ENCODE assay signal across 21 cellular contexts in the genomic region with DNA sequence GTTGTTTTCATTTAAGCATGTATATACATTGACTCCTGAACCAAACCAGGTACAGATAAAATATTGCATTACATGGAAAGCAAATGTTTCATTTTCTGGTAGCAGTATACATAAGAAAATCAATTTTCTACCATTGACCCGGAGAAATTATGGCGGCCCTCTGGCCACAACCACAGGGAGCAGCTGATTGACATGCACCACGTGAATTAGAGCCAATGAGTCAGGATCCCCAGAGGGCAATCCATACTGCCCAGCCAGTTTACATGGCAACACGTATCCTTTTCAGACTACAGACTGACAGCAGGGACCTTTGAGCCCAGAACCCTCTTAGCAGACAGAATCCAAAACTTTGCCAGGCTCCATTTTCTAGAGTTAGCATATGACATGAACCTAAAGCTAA.
"Had no signal": no experiment of that assay in that cellular context is flagged by ENCODE, and none has a peak within 500 bp of the region (broad histone marks: within the 10 kb centered on the region; RNA-seq: fewer than 3 reads in every experiment).

No MANE protein-coding gene starts in this region.

- DNase-seq: activated CD4-positive, alpha-beta memory T cell treated with anti-CD3 and anti-CD28 coated beads, Interleukin-2, amount 10 ng/mL, durations not matched to agents 7 days and 5 days; activated CD4-positive, alpha-beta T cell treated with anti-CD3 and anti-CD28 coated beads for 4 hours; activated CD8-positive, alpha-beta memory T cell treated with anti-CD3 and anti-CD28 coated beads, Interleukin-2, amount 50 U/mL, for 4 hours; activated naive CD4-positive, alpha-beta T cell; activated T-cell treated with anti-CD3 and anti-CD28 coated beads, Interleukin-2, amount 50 U/mL, for 72 hours; anterior cingulate cortex; brain microvascular endothelial cell; effector memory CD4-positive, alpha-beta T cell; gastrocnemius medialis; left lung; mucosa of descending colon; natural killer cell; nucleus accumbens; stimulated activated CD4-positive, alpha-beta T cell treated with anti-CD3 and anti-CD28 coated beads, Interleukin-15, amount 100 ng/mL, for 24 hours; stimulated activated CD4-positive, alpha-beta T cell treated with anti-CD3 and anti-CD28 coated beads, Interleukin-4, amount 100 ng/mL, for 1 hour; stimulated activated naive B cell treated with anti-CD40 and anti-IgM and Interleukin-4, amounts not matched to agents 10 μg/mL and 1 μg/mL and 100 μg/mL, for 72 hours; T-helper 17 cell; thyroid gland had no signal

- H3K4me3 ChIP-seq: gastrocnemius medialis, left lung, mucosa of descending colon, right atrium auricular region, skin epidermis, thyroid gland, vagina had no signal
